ENCODE assay signal across 2 cellular contexts in the genomic region with DNA sequence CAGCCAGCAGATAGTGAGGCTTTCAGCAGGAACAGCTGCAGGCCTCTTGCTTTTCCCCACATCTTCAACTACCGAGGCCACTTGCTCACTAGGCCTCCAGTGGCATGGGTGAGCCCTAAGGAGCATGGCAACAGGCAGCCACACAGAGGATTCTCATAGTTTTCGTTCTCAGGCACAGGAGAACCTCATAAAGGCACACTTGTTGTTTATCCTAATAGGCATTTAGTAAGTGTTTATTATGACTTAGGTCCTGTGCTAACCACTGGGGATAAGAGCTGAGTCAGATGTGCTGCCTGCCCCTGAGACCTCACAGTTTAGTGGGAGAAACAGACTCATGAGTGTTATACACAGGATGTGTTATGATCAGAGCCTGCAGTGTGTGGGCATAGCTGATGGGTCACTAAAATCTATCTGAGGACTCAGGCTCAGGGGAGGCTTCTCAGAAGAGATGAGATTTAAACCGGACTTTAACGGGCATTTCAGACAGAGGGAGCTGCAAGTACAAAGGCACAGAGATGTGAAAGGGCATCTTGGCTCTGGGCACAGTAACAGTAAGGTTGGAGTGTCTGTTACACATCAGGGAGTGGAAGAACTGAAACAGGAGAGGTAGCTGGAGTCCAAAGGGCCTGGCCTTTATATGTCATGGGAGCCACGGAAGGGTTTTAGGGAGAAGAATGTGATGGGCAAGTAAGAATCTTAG.
A peak's percentile ranks its signal among the peaks of the same experiment; 100 is the strongest.
TF ChIP-seq lines count a peak whose summit lies in the region.

No MANE protein-coding gene starts in this region.

TF ChIP-seq in K562, 482 proteins besides CTCF, POLR2A, EP300 and RAD21 (continued from another document and continues in another):
- TF ChIP-seq, protein P1, sequence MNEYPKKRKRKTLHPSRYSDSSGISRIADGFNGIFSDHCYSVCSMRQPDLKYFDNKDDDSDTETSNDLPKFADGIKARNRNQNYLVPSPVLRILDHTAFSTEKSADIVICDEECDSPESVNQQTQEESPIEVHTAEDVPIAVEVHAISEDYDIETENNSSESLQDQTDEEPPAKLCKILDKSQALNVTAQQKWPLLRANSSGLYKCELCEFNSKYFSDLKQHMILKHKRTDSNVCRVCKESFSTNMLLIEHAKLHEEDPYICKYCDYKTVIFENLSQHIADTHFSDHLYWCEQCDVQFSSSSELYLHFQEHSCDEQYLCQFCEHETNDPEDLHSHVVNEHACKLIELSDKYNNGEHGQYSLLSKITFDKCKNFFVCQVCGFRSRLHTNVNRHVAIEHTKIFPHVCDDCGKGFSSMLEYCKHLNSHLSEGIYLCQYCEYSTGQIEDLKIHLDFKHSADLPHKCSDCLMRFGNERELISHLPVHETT (CRISPR knock-in tag; conservative IDR thresholded peaks at IDR 0.05 in 1 of 2, IDR thresholded peaks at IDR 0.05 in 1 of 2), result peak in 1 of 2 experiments; percentile 22; a peak in 1 of 4 replicates
- TF ChIP-seq RUNX1 (IDR thresholded peaks at IDR 0.05; ENCODE audit: low read depth), result no peak
- TF ChIP-seq PRMT5 (CRISPR knock-in tag; IDR thresholded peaks at IDR 0.05), result no peak
- TF ChIP-seq HEY1 (CRISPR knock-in tag; IDR thresholded peaks at IDR 0.05; ENCODE audit: borderline replicate concordance), result no peak
- TF ChIP-seq RHOXF2B (CRISPR knock-in tag; conservative IDR thresholded peaks at IDR 0.05), result no peak
- no peak for TF ChIP-seq ZC3H11A (IDR thresholded peaks at IDR 0.05; ENCODE audit: low read depth, low read length)
- TF ChIP-seq, protein P2, sequence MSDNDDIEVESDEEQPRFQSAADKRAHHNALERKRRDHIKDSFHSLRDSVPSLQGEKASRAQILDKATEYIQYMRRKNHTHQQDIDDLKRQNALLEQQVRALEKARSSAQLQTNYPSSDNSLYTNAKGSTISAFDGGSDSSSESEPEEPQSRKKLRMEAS (CRISPR knock-in tag; IDR thresholded peaks at IDR 0.05), result 0 out of 2 replicates have a peak, but pooled peaks have one; percentile 13
- TF ChIP-seq TRIM24 (IDR thresholded peaks at IDR 0.05), result no peak
- TF ChIP-seq, protein P3, sequence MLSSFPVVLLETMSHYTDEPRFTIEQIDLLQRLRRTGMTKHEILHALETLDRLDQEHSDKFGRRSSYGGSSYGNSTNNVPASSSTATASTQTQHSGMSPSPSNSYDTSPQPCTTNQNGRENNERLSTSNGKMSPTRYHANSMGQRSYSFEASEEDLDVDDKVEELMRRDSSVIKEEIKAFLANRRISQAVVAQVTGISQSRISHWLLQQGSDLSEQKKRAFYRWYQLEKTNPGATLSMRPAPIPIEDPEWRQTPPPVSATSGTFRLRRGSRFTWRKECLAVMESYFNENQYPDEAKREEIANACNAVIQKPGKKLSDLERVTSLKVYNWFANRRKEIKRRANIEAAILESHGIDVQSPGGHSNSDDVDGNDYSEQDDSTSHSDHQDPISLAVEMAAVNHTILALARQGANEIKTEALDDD (IDR thresholded peaks at IDR 0.05), result peak; percentile 38; the same call in 1 of the 2 replicates
- TF ChIP-seq, protein P4, sequence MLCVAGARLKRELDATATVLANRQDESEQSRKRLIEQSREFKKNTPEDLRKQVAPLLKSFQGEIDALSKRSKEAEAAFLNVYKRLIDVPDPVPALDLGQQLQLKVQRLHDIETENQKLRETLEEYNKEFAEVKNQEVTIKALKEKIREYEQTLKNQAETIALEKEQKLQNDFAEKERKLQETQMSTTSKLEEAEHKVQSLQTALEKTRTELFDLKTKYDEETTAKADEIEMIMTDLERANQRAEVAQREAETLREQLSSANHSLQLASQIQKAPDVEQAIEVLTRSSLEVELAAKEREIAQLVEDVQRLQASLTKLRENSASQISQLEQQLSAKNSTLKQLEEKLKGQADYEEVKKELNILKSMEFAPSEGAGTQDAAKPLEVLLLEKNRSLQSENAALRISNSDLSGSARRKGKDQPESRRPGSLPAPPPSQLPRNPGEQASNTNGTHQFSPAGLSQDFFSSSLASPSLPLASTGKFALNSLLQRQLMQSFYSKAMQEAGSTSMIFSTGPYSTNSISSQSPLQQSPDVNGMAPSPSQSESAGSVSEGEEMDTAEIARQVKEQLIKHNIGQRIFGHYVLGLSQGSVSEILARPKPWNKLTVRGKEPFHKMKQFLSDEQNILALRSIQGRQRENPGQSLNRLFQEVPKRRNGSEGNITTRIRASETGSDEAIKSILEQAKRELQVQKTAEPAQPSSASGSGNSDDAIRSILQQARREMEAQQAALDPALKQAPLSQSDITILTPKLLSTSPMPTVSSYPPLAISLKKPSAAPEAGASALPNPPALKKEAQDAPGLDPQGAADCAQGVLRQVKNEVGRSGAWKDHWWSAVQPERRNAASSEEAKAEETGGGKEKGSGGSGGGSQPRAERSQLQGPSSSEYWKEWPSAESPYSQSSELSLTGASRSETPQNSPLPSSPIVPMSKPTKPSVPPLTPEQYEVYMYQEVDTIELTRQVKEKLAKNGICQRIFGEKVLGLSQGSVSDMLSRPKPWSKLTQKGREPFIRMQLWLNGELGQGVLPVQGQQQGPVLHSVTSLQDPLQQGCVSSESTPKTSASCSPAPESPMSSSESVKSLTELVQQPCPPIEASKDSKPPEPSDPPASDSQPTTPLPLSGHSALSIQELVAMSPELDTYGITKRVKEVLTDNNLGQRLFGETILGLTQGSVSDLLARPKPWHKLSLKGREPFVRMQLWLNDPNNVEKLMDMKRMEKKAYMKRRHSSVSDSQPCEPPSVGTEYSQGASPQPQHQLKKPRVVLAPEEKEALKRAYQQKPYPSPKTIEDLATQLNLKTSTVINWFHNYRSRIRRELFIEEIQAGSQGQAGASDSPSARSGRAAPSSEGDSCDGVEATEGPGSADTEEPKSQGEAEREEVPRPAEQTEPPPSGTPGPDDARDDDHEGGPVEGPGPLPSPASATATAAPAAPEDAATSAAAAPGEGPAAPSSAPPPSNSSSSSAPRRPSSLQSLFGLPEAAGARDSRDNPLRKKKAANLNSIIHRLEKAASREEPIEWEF (CRISPR knock-in tag; IDR thresholded peaks at IDR 0.05), result 0 out of 2 replicates have a peak, but pooled peaks have one; percentile 42
- no peak for TF ChIP-seq PHTF2 (CRISPR knock-in tag; IDR thresholded peaks at IDR 0.05)
- TF ChIP-seq, protein P5, sequence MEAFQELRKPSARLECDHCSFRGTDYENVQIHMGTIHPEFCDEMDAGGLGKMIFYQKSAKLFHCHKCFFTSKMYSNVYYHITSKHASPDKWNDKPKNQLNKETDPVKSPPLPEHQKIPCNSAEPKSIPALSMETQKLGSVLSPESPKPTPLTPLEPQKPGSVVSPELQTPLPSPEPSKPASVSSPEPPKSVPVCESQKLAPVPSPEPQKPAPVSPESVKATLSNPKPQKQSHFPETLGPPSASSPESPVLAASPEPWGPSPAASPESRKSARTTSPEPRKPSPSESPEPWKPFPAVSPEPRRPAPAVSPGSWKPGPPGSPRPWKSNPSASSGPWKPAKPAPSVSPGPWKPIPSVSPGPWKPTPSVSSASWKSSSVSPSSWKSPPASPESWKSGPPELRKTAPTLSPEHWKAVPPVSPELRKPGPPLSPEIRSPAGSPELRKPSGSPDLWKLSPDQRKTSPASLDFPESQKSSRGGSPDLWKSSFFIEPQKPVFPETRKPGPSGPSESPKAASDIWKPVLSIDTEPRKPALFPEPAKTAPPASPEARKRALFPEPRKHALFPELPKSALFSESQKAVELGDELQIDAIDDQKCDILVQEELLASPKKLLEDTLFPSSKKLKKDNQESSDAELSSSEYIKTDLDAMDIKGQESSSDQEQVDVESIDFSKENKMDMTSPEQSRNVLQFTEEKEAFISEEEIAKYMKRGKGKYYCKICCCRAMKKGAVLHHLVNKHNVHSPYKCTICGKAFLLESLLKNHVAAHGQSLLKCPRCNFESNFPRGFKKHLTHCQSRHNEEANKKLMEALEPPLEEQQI (IDR thresholded peaks at IDR 0.05), result no peak
- TF ChIP-seq LARP7 (IDR thresholded peaks at IDR 0.05), result no peak
- TF ChIP-seq TBL1XR1 (IDR thresholded peaks at IDR 0.05; ENCODE audit: low read length in 2 of 2), result no peak
- no peak; the same call in none of the 2 replicates for TF ChIP-seq BACH1 (tag; IDR thresholded peaks at IDR 0.05)
- TF ChIP-seq SREBF2 (CRISPR knock-in tag; IDR thresholded peaks at IDR 0.05), result no peak

TF ChIP-seq in GM23338, 12 proteins besides CTCF, POLR2A, EP300 and RAD21 (continued from another document):
- TF ChIP-seq, protein P6, sequence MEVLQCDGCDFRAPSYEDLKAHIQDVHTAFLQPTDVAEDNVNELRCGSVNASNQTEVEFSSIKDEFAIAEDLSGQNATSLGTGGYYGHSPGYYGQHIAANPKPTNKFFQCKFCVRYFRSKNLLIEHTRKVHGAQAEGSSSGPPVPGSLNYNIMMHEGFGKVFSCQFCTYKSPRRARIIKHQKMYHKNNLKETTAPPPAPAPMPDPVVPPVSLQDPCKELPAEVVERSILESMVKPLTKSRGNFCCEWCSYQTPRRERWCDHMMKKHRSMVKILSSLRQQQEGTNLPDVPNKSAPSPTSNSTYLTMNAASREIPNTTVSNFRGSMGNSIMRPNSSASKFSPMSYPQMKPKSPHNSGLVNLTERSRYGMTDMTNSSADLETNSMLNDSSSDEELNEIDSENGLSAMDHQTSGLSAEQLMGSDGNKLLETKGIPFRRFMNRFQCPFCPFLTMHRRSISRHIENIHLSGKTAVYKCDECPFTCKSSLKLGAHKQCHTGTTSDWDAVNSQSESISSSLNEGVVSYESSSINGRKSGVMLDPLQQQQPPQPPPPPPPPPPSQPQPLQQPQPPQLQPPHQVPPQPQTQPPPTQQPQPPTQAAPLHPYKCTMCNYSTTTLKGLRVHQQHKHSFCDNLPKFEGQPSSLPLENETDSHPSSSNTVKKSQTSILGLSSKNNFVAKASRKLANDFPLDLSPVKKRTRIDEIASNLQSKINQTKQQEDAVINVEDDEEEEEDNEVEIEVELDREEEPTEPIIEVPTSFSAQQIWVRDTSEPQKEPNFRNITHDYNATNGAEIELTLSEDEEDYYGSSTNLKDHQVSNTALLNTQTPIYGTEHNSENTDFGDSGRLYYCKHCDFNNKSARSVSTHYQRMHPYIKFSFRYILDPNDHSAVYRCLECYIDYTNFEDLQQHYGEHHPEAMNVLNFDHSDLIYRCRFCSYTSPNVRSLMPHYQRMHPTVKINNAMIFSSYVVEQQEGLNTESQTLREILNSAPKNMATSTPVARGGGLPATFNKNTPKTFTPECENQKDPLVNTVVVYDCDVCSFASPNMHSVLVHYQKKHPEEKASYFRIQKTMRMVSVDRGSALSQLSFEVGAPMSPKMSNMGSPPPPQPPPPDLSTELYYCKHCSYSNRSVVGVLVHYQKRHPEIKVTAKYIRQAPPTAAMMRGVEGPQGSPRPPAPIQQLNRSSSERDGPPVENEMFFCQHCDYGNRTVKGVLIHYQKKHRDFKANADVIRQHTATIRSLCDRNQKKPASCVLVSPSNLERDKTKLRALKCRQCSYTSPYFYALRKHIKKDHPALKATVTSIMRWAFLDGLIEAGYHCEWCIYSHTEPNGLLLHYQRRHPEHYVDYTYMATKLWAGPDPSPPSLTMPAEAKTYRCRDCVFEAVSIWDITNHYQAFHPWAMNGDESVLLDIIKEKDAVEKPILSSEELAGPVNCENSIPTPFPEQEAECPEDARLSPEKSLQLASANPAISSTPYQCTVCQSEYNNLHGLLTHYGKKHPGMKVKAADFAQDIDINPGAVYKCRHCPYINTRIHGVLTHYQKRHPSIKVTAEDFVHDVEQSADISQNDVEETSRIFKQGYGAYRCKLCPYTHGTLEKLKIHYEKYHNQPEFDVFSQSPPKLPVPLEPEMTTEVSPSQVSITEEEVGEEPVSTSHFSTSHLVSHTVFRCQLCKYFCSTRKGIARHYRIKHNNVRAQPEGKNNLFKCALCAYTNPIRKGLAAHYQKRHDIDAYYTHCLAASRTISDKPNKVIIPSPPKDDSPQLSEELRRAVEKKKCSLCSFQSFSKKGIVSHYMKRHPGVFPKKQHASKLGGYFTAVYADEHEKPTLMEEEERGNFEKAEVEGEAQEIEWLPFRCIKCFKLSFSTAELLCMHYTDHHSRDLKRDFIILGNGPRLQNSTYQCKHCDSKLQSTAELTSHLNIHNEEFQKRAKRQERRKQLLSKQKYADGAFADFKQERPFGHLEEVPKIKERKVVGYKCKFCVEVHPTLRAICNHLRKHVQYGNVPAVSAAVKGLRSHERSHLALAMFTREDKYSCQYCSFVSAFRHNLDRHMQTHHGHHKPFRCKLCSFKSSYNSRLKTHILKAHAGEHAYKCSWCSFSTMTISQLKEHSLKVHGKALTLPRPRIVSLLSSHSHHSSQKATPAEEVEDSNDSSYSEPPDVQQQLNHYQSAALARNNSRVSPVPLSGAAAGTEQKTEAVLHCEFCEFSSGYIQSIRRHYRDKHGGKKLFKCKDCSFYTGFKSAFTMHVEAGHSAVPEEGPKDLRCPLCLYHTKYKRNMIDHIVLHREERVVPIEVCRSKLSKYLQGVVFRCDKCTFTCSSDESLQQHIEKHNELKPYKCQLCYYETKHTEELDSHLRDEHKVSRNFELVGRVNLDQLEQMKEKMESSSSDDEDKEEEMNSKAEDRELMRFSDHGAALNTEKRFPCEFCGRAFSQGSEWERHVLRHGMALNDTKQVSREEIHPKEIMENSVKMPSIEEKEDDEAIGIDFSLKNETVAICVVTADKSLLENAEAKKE (CRISPR knock-in tag; IDR thresholded peaks at IDR 0.05), result no peak
- no peak for TF ChIP-seq ZNF331 (CRISPR knock-in tag; IDR thresholded peaks at IDR 0.05; ENCODE audit: low read depth)
- TF ChIP-seq NANOG (IDR thresholded peaks at IDR 0.05; ENCODE audit: borderline replicate concordance), result no peak
- TF ChIP-seq JUNB (IDR thresholded peaks at IDR 0.05; ENCODE audit: unreplicated experiment), result no peak
- no peak for TF ChIP-seq STAT1 (IDR thresholded peaks at IDR 0.05; ENCODE audit: unreplicated experiment)
